8 cellular contexts compared by ENCODE assay signal in the genomic region with DNA sequence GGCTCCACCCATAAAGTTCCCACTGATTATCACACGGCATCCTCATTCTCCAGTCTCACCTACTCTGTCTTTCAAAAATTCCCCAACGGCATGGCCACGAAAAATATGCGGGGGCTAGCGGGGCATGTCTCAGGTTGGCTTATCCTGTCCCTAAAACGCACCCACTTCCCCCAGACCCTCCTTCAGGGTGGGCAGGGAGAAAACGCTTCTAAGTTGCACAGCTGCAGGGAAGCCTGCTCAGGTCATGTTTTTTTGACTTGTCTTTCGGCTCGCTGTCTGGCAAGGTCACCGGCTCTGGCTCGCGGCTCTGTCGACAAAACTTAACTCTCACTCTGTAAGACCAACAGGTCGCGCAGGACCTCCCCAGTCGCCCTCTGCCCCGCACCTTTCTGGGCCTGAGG. TPM values are rescaled to one million over a fixed set of nuclear protein-coding genes. Genes with fewer than 3 reads are reported as not detected.
DNase-seq lines count a peak whose midpoint lies in the region; ATAC-seq and TF ChIP-seq lines count a peak whose summit lies in the region.

No MANE protein-coding gene starts in this region.

- peak overlapping the region; percentile 87 for H3K4me3 Mint-ChIP-seq in mesothelial cell of epicardium

- ATAC-seq in HG03571 (IDR thresholded peaks at IDR 0.05; ENCODE audit: unreplicated experiment): peak; percentile 1

- peak overlapping the region; percentile 92 for H3K27ac Mint-ChIP-seq in mesothelial cell of epicardium

- in situ Hi-C loops in astrocyte of the spinal cord (cut with HindIII; ENCODE audit: low sequenced_read_pairs): no loop called here

- no peak for TF ChIP-seq CTCF in astrocyte of the spinal cord (IDR thresholded peaks at IDR 0.05; ENCODE audit: low read depth, low read length)
- no peak for TF ChIP-seq CTCF in mesothelial cell of epicardium (IDR thresholded peaks at IDR 0.05; ENCODE audit: unreplicated experiment)

- no peaks in the 10 kb centered on the region for H3K36me3 Mint-ChIP-seq in mesothelial cell of epicardium

- DNase-seq in stimulated activated CD4-positive, alpha-beta T cell treated with anti-CD3 and anti-CD28 coated beads, Interleukin-12 subunit alpha, Interleukin-12 subunit beta, amount 100 ng/mL, for 4 hours: peak; percentile 43
- no peak for DNase-seq in stimulated activated CD4-positive, alpha-beta T cell treated with anti-CD3 and anti-CD28 coated beads, Interleukin-2, amount 100 ng/mL, for 48 hours
- no peak for DNase-seq in astrocyte of the spinal cord (ENCODE audit: low read depth, low spot score)
- DNase-seq in mesothelial cell of epicardium (ENCODE audit: low spot score in 2 of 2, unreplicated experiment in 2 of 2): no peak
- DNase-seq in AG20443 (ENCODE audit: low spot score): no peak
- no peak for DNase-seq in HK-2 (ENCODE audit: unreplicated experiment)
- no peak for DNase-seq in MV-4-11 (lab: John Stamatoyannopoulos, UW)

- H3K27me3 Mint-ChIP-seq in mesothelial cell of epicardium (ENCODE audit: low read depth): no peaks in the 10 kb centered on the region

- peak overlapping the region; percentile 93 for H3K4me3 ChIP-seq in astrocyte of the spinal cord (ENCODE audit: low read depth, low read length)

- H3K4me1 Mint-ChIP-seq in mesothelial cell of epicardium: peaks cover 49% of the 10 kb centered on the region

- H3K9me3 Mint-ChIP-seq in mesothelial cell of epicardium: no peaks in the 10 kb centered on the region

RNA-seq across cellular contexts. Expression of a gene that starts 3.8 kb away (rescaled TPM):
- 136 to 138 TPM (median 138 TPM) in 3 replicates for total RNA-seq in mesothelial cell of epicardium
